15 cellular contexts compared by ENCODE assay signal in genomic region chr17:2797632-2798031, GRCh38. TPM values are rescaled to one million over a fixed set of nuclear protein-coding genes. Genes with fewer than 3 reads are reported as not detected.
DNase-seq lines count a peak whose midpoint lies in the region; ATAC-seq and TF ChIP-seq lines count a peak whose summit lies in the region.
"Had no signal": no experiment of that assay in that cellular context is flagged by ENCODE, and none has a peak within 500 bp of the region (broad histone marks: within the 10 kb centered on the region; RNA-seq: fewer than 3 reads in every experiment).

No MANE protein-coding gene starts in this region.

- no peak for ATAC-seq in GM21381 (IDR thresholded peaks at IDR 0.05; ENCODE audit: unreplicated experiment)
- ATAC-seq in GM18907 (IDR thresholded peaks at IDR 0.05; ENCODE audit: unreplicated experiment): no peak
- ATAC-seq: Panc1 had no signal

- no peaks in the 10 kb centered on the region for H3K9me3 ChIP-seq in osteoblast (ENCODE audit: low read depth, low read length)
- no peaks in the 10 kb centered on the region for H3K9me3 ChIP-seq in GM23248 (ENCODE audit: low read depth)
- H3K9me3 ChIP-seq: breast epithelium had no signal

- H3K9me3 Mint-ChIP-seq in activated CD4-positive, alpha-beta memory T cell treated with anti-CD3 and anti-CD28 coated beads, Interleukin-2, amount 10 ng/mL, durations not matched to agents 7 days and 5 days: no peaks in the 10 kb centered on the region
- H3K9me3 Mint-ChIP-seq in activated CD4-positive, alpha-beta memory T cell treated with anti-CD3 and anti-CD28 coated beads for 36 hours: no peaks in the 10 kb centered on the region
- H3K9me3 Mint-ChIP-seq: activated T-cell treated with anti-CD3 and anti-CD28 coated beads, Interleukin-2, amount 50 U/mL, for 24 hours had no signal

- peaks cover 17% of the 10 kb centered on the region for H3K27me3 Mint-ChIP-seq in activated CD4-positive, alpha-beta memory T cell treated with anti-CD3 and anti-CD28 coated beads, Interleukin-2, amount 10 ng/mL, durations not matched to agents 7 days and 5 days
- H3K27me3 Mint-ChIP-seq in activated CD4-positive, alpha-beta memory T cell treated with anti-CD3 and anti-CD28 coated beads for 36 hours: peaks cover 12% of the 10 kb centered on the region

- H2AFZ ChIP-seq in osteoblast (ENCODE audit: low read length): no peak overlapping the region
- H2AFZ ChIP-seq in GM23248: no peak overlapping the region

- H3K4me3 Mint-ChIP-seq in activated CD4-positive, alpha-beta memory T cell treated with anti-CD3 and anti-CD28 coated beads, Interleukin-2, amount 10 ng/mL, durations not matched to agents 7 days and 5 days: peak overlapping the region; percentile 97
- H3K4me3 Mint-ChIP-seq in activated CD4-positive, alpha-beta memory T cell treated with anti-CD3 and anti-CD28 coated beads for 36 hours: no peak overlapping the region

- 29 to 32% methylated on average over 11 of the region's 11 CpGs for WGBS in GM23248 (ENCODE audit: low coverage in 1 of 2, low lambda C conversion rate in 2 of 2, missing lambda C conversion rate in 2 of 2), 2 experiments

- POLR2A ChIA-PET in activated CD4-positive, alpha-beta memory T cell treated with anti-CD3 and anti-CD28 coated beads, Interleukin-2, amount 10 ng/mL, durations not matched to agents 7 days and 5 days (lab: Charles Lee): interaction anchor here (0.9 to 15.3 kb wide), 4 partner anchors 11 to 87 kb away, joined by 3 to 346 read pairs (median 4); no protein-coding TSS in a partner anchor
- POLR2A ChIA-PET in activated CD4-positive, alpha-beta memory T cell treated with anti-CD3 and anti-CD28 coated beads for 36 hours (lab: Charles Lee): no interaction called here

- CTCF ChIA-PET in activated CD4-positive, alpha-beta memory T cell treated with anti-CD3 and anti-CD28 coated beads, Interleukin-2, amount 10 ng/mL, durations not matched to agents 7 days and 5 days (lab: Charles Lee): interaction anchor here (10.3 kb wide), 1 partner anchor 17 kb away, joined by 137 read pairs; no protein-coding TSS in a partner anchor
- CTCF ChIA-PET in activated CD4-positive, alpha-beta memory T cell treated with anti-CD3 and anti-CD28 coated beads for 36 hours (lab: Charles Lee): interaction anchor here (1.1 kb wide), 1 partner anchor 12 kb away, joined by 3 read pairs; no protein-coding TSS in a partner anchor

- no peaks in the 10 kb centered on the region for H3K79me2 ChIP-seq in osteoblast (ENCODE audit: insufficient read depth, low read length)
- no peaks in the 10 kb centered on the region for H3K79me2 ChIP-seq in GM23248 (ENCODE audit: insufficient read depth)

- H3K4me1 ChIP-seq in osteoblast (ENCODE audit: insufficient read depth, low read length) (no peaks in the 10 kb centered on the region), GM23248 (ENCODE audit: insufficient read depth) (no peaks in the 10 kb centered on the region)
- H3K4me1 ChIP-seq: breast epithelium had no signal

- H4K20me1 ChIP-seq in osteoblast (ENCODE audit: insufficient read depth, low read length): no peaks in the 10 kb centered on the region
- H4K20me1 ChIP-seq in GM23248 (ENCODE audit: insufficient read depth): no peaks in the 10 kb centered on the region

- intact Hi-C loops in activated CD4-positive, alpha-beta memory T cell treated with anti-CD3 and anti-CD28 coated beads for 36 hours (cut with micrococcal nuclease): no loop called here

- H3K36me3 ChIP-seq in osteoblast (ENCODE audit: insufficient read depth, low read length) (no peaks in the 10 kb centered on the region), GM23248 (ENCODE audit: low read depth) (no peaks in the 10 kb centered on the region)
- H3K36me3 ChIP-seq: breast epithelium had no signal

- H3K27me3 ChIP-seq in osteoblast (ENCODE audit: insufficient read depth, low read length): peaks cover 33% of the 10 kb centered on the region
- H3K27me3 ChIP-seq in GM23248 (replicated peaks; ENCODE audit: insufficient read depth): peaks cover 8% of the 10 kb centered on the region; the same call in 1 of the 2 replicates

- no peak overlapping the region for H3K27ac Mint-ChIP-seq in activated CD4-positive, alpha-beta memory T cell treated with anti-CD3 and anti-CD28 coated beads, Interleukin-2, amount 10 ng/mL, durations not matched to agents 7 days and 5 days
- no peak overlapping the region for H3K27ac Mint-ChIP-seq in activated CD4-positive, alpha-beta memory T cell treated with anti-CD3 and anti-CD28 coated beads for 36 hours
- H3K27ac Mint-ChIP-seq: activated T-cell treated with anti-CD3 and anti-CD28 coated beads, Interleukin-2, amount 50 U/mL, for 24 hours had no signal

- H3K27ac ChIP-seq in osteoblast (ENCODE audit: low read depth, low read length) (no peak overlapping the region), GM23248 (no peak overlapping the region)
- H3K27ac ChIP-seq: breast epithelium had no signal

- H3F3A ChIP-seq in GM23248 (ENCODE audit: insufficient read depth): no peaks in the 10 kb centered on the region

- H3K9ac ChIP-seq in GM23248: no peak overlapping the region

- H3K9me2 ChIP-seq in GM23248 (ENCODE audit: insufficient read depth): no peaks in the 10 kb centered on the region

- peaks cover 60% of the 10 kb centered on the region for H3K36me3 Mint-ChIP-seq in activated CD4-positive, alpha-beta memory T cell treated with anti-CD3 and anti-CD28 coated beads, Interleukin-2, amount 10 ng/mL, durations not matched to agents 7 days and 5 days (ENCODE audit: low read depth)
- no peaks in the 10 kb centered on the region for H3K36me3 Mint-ChIP-seq in activated CD4-positive, alpha-beta memory T cell treated with anti-CD3 and anti-CD28 coated beads for 36 hours

- in situ Hi-C loops in GM23248 (cut with MboI): no loop called here

- peaks cover 77% of the 10 kb centered on the region for H3K4me1 Mint-ChIP-seq in activated CD4-positive, alpha-beta memory T cell treated with anti-CD3 and anti-CD28 coated beads, Interleukin-2, amount 10 ng/mL, durations not matched to agents 7 days and 5 days
- H3K4me1 Mint-ChIP-seq in activated CD4-positive, alpha-beta memory T cell treated with anti-CD3 and anti-CD28 coated beads for 36 hours (ENCODE audit: low read depth): peaks cover 55% of the 10 kb centered on the region

- TF ChIP-seq CTCF in osteoblast (IDR thresholded peaks at IDR 0.05; ENCODE audit: extremely low read depth, low read depth, low read length): no peak

- H3K4me2 ChIP-seq in osteoblast (ENCODE audit: insufficient read depth, low read length) (no peak overlapping the region), GM23248 (ENCODE audit: unreplicated experiment) (no peak overlapping the region)
- H3K4me2 ChIP-seq: smooth muscle cell had no signal

- DNase-seq in activated CD4-positive, alpha-beta memory T cell treated with anti-CD3 and anti-CD28 coated beads, Interleukin-2, amount 10 ng/mL, durations not matched to agents 7 days and 5 days: no peak
- no peak for DNase-seq in activated CD4-positive, alpha-beta memory T cell treated with anti-CD3 and anti-CD28 coated beads for 36 hours
- peak; percentile 20 for DNase-seq in NCI-H1092 (lab: John Stamatoyannopoulos, UW)
- DNase-seq in cerebellar nuclear complex (lab: John Stamatoyannopoulos, UW): peak; percentile 51 to 87
- DNase-seq in osteoblast (ENCODE audit: insufficient read length, low spot score, missing footprints): peak; percentile 63
- DNase-seq in GM23248: no peak
- DNase-seq: activated T-cell treated with anti-CD3 and anti-CD28 coated beads, Interleukin-2, amount 50 U/mL, for 24 hours; NCI-H2227 treated with DMSO at 0.1 percent for 48 hours had no signal

- H3K4me3 ChIP-seq in osteoblast (ENCODE audit: insufficient read depth, low read length) (no peak overlapping the region), GM23248 (no peak overlapping the region)
- H3K4me3 ChIP-seq: smooth muscle cell had no signal

RNA-seq across cellular contexts. Expression of gene RAP1GAP2, which starts 1.4 kb away (rescaled TPM):
- total RNA-seq in activated CD4-positive, alpha-beta memory T cell treated with anti-CD3 and anti-CD28 coated beads, Interleukin-2, amount 10 ng/mL, durations not matched to agents 7 days and 5 days: 10 to 100 TPM; 36.7 to 39.8 TPM
- total RNA-seq in activated CD4-positive, alpha-beta memory T cell treated with anti-CD3 and anti-CD28 coated beads for 36 hours: 1 to 10 TPM; 1.9 to 2.3 TPM
- 2.7 and 2.9 TPM in 2 replicates for total RNA-seq in osteoblast
- 2.0 and 3.8 TPM in 2 replicates for total RNA-seq in GM23248 (2014; rRNA removed; shearing (Covaris generic))
- polyA plus RNA-seq in GM23248 (2016; fragmentation: Nextera tagmentation; extraction: Ambion mirVana): 0.74 and 0.99 TPM in 2 replicates

RNA-seq across cellular contexts. Expression of gene CCDC92B, which starts 48.2 kb away (rescaled TPM):
- under 1 TPM in 1 of 2 experiments, not detected in 1; 0.10 TPM for total RNA-seq in activated CD4-positive, alpha-beta memory T cell treated with anti-CD3 and anti-CD28 coated beads, Interleukin-2, amount 10 ng/mL, durations not matched to agents 7 days and 5 days
- under 1 TPM in 1 of 2 experiments, not detected in 1; 0.10 TPM for total RNA-seq in activated CD4-positive, alpha-beta memory T cell treated with anti-CD3 and anti-CD28 coated beads for 36 hours
- not detected in 2 replicates for total RNA-seq in osteoblast
- not detected in 2 replicates for total RNA-seq in GM23248 (2014; rRNA removed; shearing (Covaris generic))
- polyA plus RNA-seq in GM23248 (2016; fragmentation: Nextera tagmentation; extraction: Ambion mirVana): not detected in 2 replicates
- total RNA-seq: Daoy, smooth muscle cell had no signal
- polyA plus RNA-seq: AG04450, smooth muscle cell had no signal

Comparison
In these comparisons a context has a peak if more than half of its experiments do, and no peak if none do; other contexts are left out.
1. DNase-seq: peak in NCI-H1092 (single experiment), cerebellar nuclear complex (2 of 2) and osteoblast (single experiment); none in activated CD4-positive, alpha-beta memory T cell treated with anti-CD3 and anti-CD28 coated beads, Interleukin-2, amount 10 ng/mL, durations not matched to agents 7 days and 5 days (single experiment), activated CD4-positive, alpha-beta memory T cell treated with anti-CD3 and anti-CD28 coated beads for 36 hours (single experiment) and GM23248 (single experiment).